ENCODE assay signal across 15 cellular contexts in genomic region chr6:40536442-40536841, GRCh38. TPM values are rescaled to one million over a fixed set of nuclear protein-coding genes. Genes with fewer than 3 reads are reported as not detected.
A peak's percentile ranks its signal among the peaks of the same experiment; 100 is the strongest.
DNase-seq lines count a peak whose midpoint lies in the region; ATAC-seq and TF ChIP-seq lines count a peak whose summit lies in the region.
"Had no signal": no experiment of that assay in that cellular context is flagged by ENCODE, and none has a peak within 500 bp of the region (broad histone marks: within the 10 kb centered on the region; RNA-seq: fewer than 3 reads in every experiment).

No MANE protein-coding gene starts in this region.

- H3K9me3 ChIP-seq in AG04450 (ENCODE audit: control insufficient read depth, insufficient read depth, low read length) (no peaks in the 10 kb centered on the region), WERI-Rb-1 (ENCODE audit: severe bottlenecking) (no peaks in the 10 kb centered on the region), ascending aorta (no peaks in the 10 kb centered on the region)

- TF ChIP-seq CTCF in AG04450 (IDR thresholded peaks at IDR 0.05; ENCODE audit: low read depth, low read length) (0 out of 2 replicates have a peak, but pooled peaks have one; percentile 14), WERI-Rb-1 (IDR thresholded peaks at IDR 0.05; ENCODE audit: low read depth, low read length) (peak; percentile 78), ascending aorta (IDR thresholded peaks at IDR 0.05) (no peak)

- CTCF ChIA-PET in AG04450 (lab: Charles Lee) = interaction anchor here (1.0 kb wide), 1 partner anchor 14 kb away, joined by 3 read pairs; no protein-coding TSS in a partner anchor

- no peaks in the 10 kb centered on the region for H3K4me1 ChIP-seq in ascending aorta

- no peak for DNase-seq in AG04450 (ENCODE audit: low read depth, low spot score)
- DNase-seq in H7 = peak; percentile 85
- DNase-seq in WERI-Rb-1 = peak; percentile 65
- no peak for DNase-seq in left lobe of liver (ENCODE audit: low spot score)
- no peak for DNase-seq in DMS79 treated with DMSO at 0.1 percent for 48 hours (lab: John Stamatoyannopoulos, UW)
- DNase-seq in dedifferentiated amniotic fluid mesenchymal stem cell (ENCODE audit: extremely low spot score) = no peak
- DNase-seq in pons (ENCODE audit: low spot score) = no peak
- DNase-seq in ascending aorta (ENCODE audit: low spot score in 2 of 2) = no peak
- DNase-seq: GOT3, left colon, nucleus accumbens, OCI-M1, T1000 had no signal

- intact Hi-C loops in ascending aorta (cut with DNase I) = no loop called here

- H3K4me3 ChIP-seq in AG04450 (ENCODE audit: low read depth, low read length) (no peak overlapping the region), H7 (ENCODE audit: insufficient read depth, low read depth, low read length) (no peak overlapping the region), WERI-Rb-1 (ENCODE audit: low read depth, low read length) (no peak overlapping the region), ascending aorta (no peak overlapping the region)

- H3K27me3 ChIP-seq in AG04450 (ENCODE audit: control insufficient read depth, insufficient read depth, low read length) (no peaks in the 10 kb centered on the region), H7 (ENCODE audit: control insufficient read depth, insufficient read depth, low read length) (no peaks in the 10 kb centered on the region), WERI-Rb-1 (ENCODE audit: insufficient read depth, low read depth, severe bottlenecking) (no peaks in the 10 kb centered on the region), ascending aorta (no peaks in the 10 kb centered on the region)

- no peak overlapping the region for H3K27ac ChIP-seq in AG04450 (ENCODE audit: low read depth, low read length)
- H3K27ac ChIP-seq in WERI-Rb-1 = no peak overlapping the region
- H3K27ac ChIP-seq in ascending aorta = no peak overlapping the region

- H3K36me3 ChIP-seq in H7 (replicated peaks; ENCODE audit: control insufficient read depth, insufficient read depth, low read length) = no peaks in the 10 kb centered on the region
- H3K36me3 ChIP-seq in WERI-Rb-1 = peaks cover 8% of the 10 kb centered on the region
- no peaks in the 10 kb centered on the region for H3K36me3 ChIP-seq in ascending aorta

- POLR2A ChIA-PET in AG04450 (lab: Yijun Ruan, JAX) = no interaction called here

- ATAC-seq in left lobe of liver = peak; percentile 40
- ATAC-seq: left colon; stimulated activated effector memory CD8-positive, alpha-beta T cell treated with anti-CD3 and anti-CD28 coated beads, Interleukin-12 subunit alpha, Interleukin-12 subunit beta, amount 100 ng/mL, for 72 hours had no signal

RNA-seq across cellular contexts. Expression of gene LRFN2, which starts 50.7 kb away (rescaled TPM):
- not detected in 2 replicates for polyA plus RNA-seq in AG04450 (2011; rRNA removed)
- polyA minus RNA-seq in AG04450 (2011; rRNA and poly(A)+ RNA removed) = not detected in 2 replicates
- total RNA-seq in H7 (2014; rRNA removed; shearing (Covaris generic)) = 0.11 and 0.28 TPM in 2 replicates
- total RNA-seq in left lobe of liver (0.05 TPM), ascending aorta (not detected)
- total RNA-seq: activated CD8-positive, alpha-beta memory T cell treated with anti-CD3 and anti-CD28 coated beads for 36 hours had no signal

Comparison
In these comparisons a context has a peak if more than half of its experiments do, and no peak if none do; other contexts are left out.
1. DNase-seq: peak in H7 (single experiment) and WERI-Rb-1 (single experiment); none in AG04450 (single experiment), left lobe of liver (single experiment), DMS79 treated with DMSO at 0.1 percent for 48 hours (single experiment), dedifferentiated amniotic fluid mesenchymal stem cell (single experiment), pons (single experiment) and ascending aorta (0 of 2).
2. CTCF ChIP-seq: peak in AG04450 (single experiment) and WERI-Rb-1 (single experiment); none in ascending aorta (0 of 3).